ENCODE assay signal across 2 cellular contexts in genomic region chr12:44960423-44960822, GRCh38.
TF ChIP-seq lines count a peak whose summit lies in the region.

No MANE protein-coding gene starts in this region.

TF ChIP-seq in GM23338, 12 proteins besides CTCF, POLR2A, EP300 and RAD21:
- no peak for TF ChIP-seq ZNF331 (CRISPR knock-in tag; IDR thresholded peaks at IDR 0.05; ENCODE audit: low read depth)
- no peak for TF ChIP-seq POLR2AphosphoS5 (IDR thresholded peaks at IDR 0.05; ENCODE audit: low read depth)
- no peak for TF ChIP-seq ZNF462 (CRISPR knock-in tag; IDR thresholded peaks at IDR 0.05)
- TF ChIP-seq ETS1 (IDR thresholded peaks at IDR 0.05): no peak
- TF ChIP-seq ZNF114 (CRISPR knock-in tag; IDR thresholded peaks at IDR 0.05): no peak
- no peak for TF ChIP-seq STAT1 (IDR thresholded peaks at IDR 0.05; ENCODE audit: unreplicated experiment)
- TF ChIP-seq JUNB (IDR thresholded peaks at IDR 0.05; ENCODE audit: unreplicated experiment): no peak
- TF ChIP-seq NANOG (IDR thresholded peaks at IDR 0.05; ENCODE audit: borderline replicate concordance): no peak
- no peak for TF ChIP-seq CREB1 (CRISPR knock-in tag; IDR thresholded peaks at IDR 0.05; ENCODE audit: low read depth)
- no peak for TF ChIP-seq EZH2phosphoT487 (IDR thresholded peaks at IDR 0.05; ENCODE audit: unreplicated experiment)
- no peak for TF ChIP-seq EZH2 (IDR thresholded peaks at IDR 0.05; ENCODE audit: low read depth, unreplicated experiment)
- TF ChIP-seq REST (IDR thresholded peaks at IDR 0.05; ENCODE audit: unreplicated experiment): no peak

TF ChIP-seq in H1, 55 proteins besides CTCF, POLR2A, EP300 and RAD21:
- no peak for TF ChIP-seq SIX5 (IDR thresholded peaks at IDR 0.05; ENCODE audit: low read depth, low read length)
- TF ChIP-seq TCF12 (IDR thresholded peaks at IDR 0.05; ENCODE audit: low read depth, low read length): no peak
- no peak for TF ChIP-seq SRF (IDR thresholded peaks at IDR 0.05; ENCODE audit: low read depth, low read length)
- no peak for TF ChIP-seq ATF3 (IDR thresholded peaks at IDR 0.05; ENCODE audit: insufficient read depth, low read depth, low read length)
- TF ChIP-seq KDM5A (IDR thresholded peaks at IDR 0.05; ENCODE audit: low read length): no peak
- TF ChIP-seq TBP (IDR thresholded peaks at IDR 0.05; ENCODE audit: low read depth, low read length): no peak
- no peak for TF ChIP-seq SIRT6 (IDR thresholded peaks at IDR 0.05; ENCODE audit: low read length)
